16 cellular contexts compared by ENCODE assay signal in genomic region chr10:117896517-117896916, GRCh38.
"Had no signal": no experiment of that assay in that cellular context is flagged by ENCODE, and none has a peak within 500 bp of the region (broad histone marks: within the 10 kb centered on the region; RNA-seq: fewer than 3 reads in every experiment).

No MANE protein-coding gene starts in this region.

- H3K4me1 Mint-ChIP-seq: activated naive CD8-positive, alpha-beta T cell treated with anti-CD3 and anti-CD28 coated beads, Interleukin-2, amount 50 U/mL, for 24 hours had no signal

- H3K9me3 ChIP-seq: heart left ventricle, neutrophil, thoracic aorta had no signal

- DNase-seq: activated CD8-positive, alpha-beta memory T cell treated with anti-CD3 and anti-CD28 coated beads, Interleukin-2, amount 50 U/mL, for 48 hours; activated CD8-positive, alpha-beta T cell treated with anti-CD3 and anti-CD28 coated beads, Interleukin-2, amount 10 ng/mL, durations not matched to agents 7 days and 5 days; activated naive CD4-positive, alpha-beta T cell treated with Interleukin-2 at 50 U/mL for 16 hours; activated naive CD8-positive, alpha-beta T cell treated with anti-CD3 and anti-CD28 coated beads, Interleukin-2, amount 50 U/mL, for 24 hours; dorsolateral prefrontal cortex; foreskin keratinocyte; heart left ventricle; mammary epithelial cell; naive thymus-derived CD4-positive, alpha-beta T cell; retina; stimulated activated CD4-positive, alpha-beta T cell treated with anti-CD3 and anti-CD28 coated beads, Interleukin-15, amount 100 ng/mL, for 24 hours; stimulated activated CD4-positive, alpha-beta T cell treated with anti-CD3 and anti-CD28 coated beads, Interleukin-4, amount 100 ng/mL, for 4 hours; stimulated activated naive CD8-positive, alpha-beta T cell treated with anti-CD3 and anti-CD28 coated beads, Interleukin-15, amount 100 ng/mL, for 72 hours had no signal

- H3K27ac Mint-ChIP-seq: activated CD8-positive, alpha-beta T cell treated with anti-CD3 and anti-CD28 coated beads, Interleukin-2, amount 10 ng/mL, durations not matched to agents 7 days and 5 days; activated naive CD8-positive, alpha-beta T cell treated with anti-CD3 and anti-CD28 coated beads, Interleukin-2, amount 50 U/mL, for 24 hours; activated T-helper 1 cell treated with anti-CD3 and anti-CD28 coated beads, Interleukin-12 subunit alpha, Interleukin-12 subunit beta, Interleukin-2, Interleukin-4 antibody, amounts not matched to agents 30 ng/mL and 10 ng/mL and 1 ng/mL, durations not matched to agents 14 hours and 24 hours and 36 hours; naive thymus-derived CD4-positive, alpha-beta T cell had no signal

- ATAC-seq: activated CD8-positive, alpha-beta T cell treated with anti-CD3 and anti-CD28 coated beads, Interleukin-2, amount 10 ng/mL, durations not matched to agents 7 days and 5 days; activated naive CD8-positive, alpha-beta T cell treated with anti-CD3 and anti-CD28 coated beads, Interleukin-2, amount 50 U/mL, for 24 hours; foreskin keratinocyte; heart left ventricle; naive thymus-derived CD4-positive, alpha-beta T cell; stimulated activated naive CD8-positive, alpha-beta T cell treated with anti-CD3 and anti-CD28 coated beads, Interleukin-15, amount 100 ng/mL, for 72 hours had no signal

- H3K36me3 ChIP-seq: heart left ventricle, neutrophil, thoracic aorta had no signal

- H3K4me1 ChIP-seq: foreskin keratinocyte, heart left ventricle had no signal

- H3K36me3 Mint-ChIP-seq: naive thymus-derived CD4-positive, alpha-beta T cell had no signal

- H3K27ac ChIP-seq: dorsolateral prefrontal cortex, foreskin keratinocyte, heart left ventricle, neutrophil, thoracic aorta had no signal

- H3K4me3 ChIP-seq: dorsolateral prefrontal cortex, heart left ventricle, thoracic aorta had no signal

- H3K4me3 Mint-ChIP-seq: activated CD8-positive, alpha-beta T cell treated with anti-CD3 and anti-CD28 coated beads, Interleukin-2, amount 10 ng/mL, durations not matched to agents 7 days and 5 days; activated naive CD8-positive, alpha-beta T cell treated with anti-CD3 and anti-CD28 coated beads, Interleukin-2, amount 50 U/mL, for 24 hours; activated T-helper 1 cell treated with anti-CD3 and anti-CD28 coated beads, Interleukin-12 subunit alpha, Interleukin-12 subunit beta, Interleukin-2, Interleukin-4 antibody, amounts not matched to agents 30 ng/mL and 10 ng/mL and 1 ng/mL, durations not matched to agents 14 hours and 24 hours and 36 hours; naive thymus-derived CD4-positive, alpha-beta T cell; stimulated activated naive CD8-positive, alpha-beta T cell treated with anti-CD3 and anti-CD28 coated beads, Interleukin-15, amount 100 ng/mL, for 72 hours had no signal
